ENCODE assay signal across 9 cellular contexts in the genomic region with DNA sequence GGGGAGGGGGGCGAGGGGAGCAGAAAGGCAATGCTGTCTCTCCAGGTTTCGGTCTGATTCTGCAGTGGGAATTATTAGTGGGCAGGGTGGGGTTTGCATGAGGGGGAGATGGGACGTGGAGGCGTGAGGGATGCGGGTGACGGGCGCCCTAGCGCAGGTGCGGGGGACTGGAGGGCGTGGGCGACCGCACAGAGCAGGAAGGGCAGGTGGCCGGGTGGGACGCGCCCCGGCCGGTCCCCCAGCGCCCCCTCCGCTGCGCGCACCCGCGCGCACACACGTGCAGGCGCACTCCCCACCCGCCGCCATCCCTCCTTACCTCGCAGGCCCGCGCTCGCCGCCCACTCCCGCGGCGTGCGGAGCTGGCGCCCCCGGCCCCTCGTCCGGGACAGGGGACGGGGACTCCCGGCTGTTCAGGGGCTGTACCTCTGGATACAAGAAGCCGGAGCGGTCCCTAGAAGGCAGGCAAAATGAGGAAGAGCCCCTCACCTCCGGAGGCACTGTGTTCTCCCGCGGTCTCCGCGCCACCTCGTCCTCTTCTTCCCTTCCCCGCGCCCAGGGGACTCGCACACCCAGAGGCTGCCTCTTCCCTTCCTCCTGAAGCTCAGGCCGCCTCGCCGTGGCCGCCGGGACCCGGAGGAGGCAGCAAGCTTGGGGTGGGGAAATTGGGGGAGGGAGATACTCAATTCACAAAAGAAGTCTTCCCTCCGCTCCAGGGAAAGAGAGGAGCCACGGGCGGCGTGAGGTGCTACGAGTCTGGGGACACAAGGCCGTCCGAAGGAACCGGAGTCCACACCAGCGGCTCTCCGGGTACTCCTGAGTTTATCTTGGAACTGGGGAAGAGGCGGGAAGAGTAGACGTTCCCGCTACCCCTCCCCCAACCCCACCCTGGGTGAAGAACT. TPM values are rescaled to one million over a fixed set of nuclear protein-coding genes. Genes with fewer than 3 reads are reported as not detected.
A peak's percentile ranks its signal among the peaks of the same experiment; 100 is the strongest.
DNase-seq lines count a peak whose midpoint lies in the region; ATAC-seq lines count a peak whose summit lies in the region.
"Had no signal": no experiment of that assay in that cellular context is flagged by ENCODE, and none has a peak within 500 bp of the region (broad histone marks: within the 10 kb centered on the region; RNA-seq: fewer than 3 reads in every experiment).

No MANE protein-coding gene starts in this region.

- peak; percentile 65 for ATAC-seq in stimulated activated memory B cell treated with anti-CD40 and anti-IgM and Interleukin-4, amounts not matched to agents 10 μg/mL and 1 μg/mL and 100 μg/mL, for 72 hours
- ATAC-seq in HG02970 (IDR thresholded peaks at IDR 0.05; ENCODE audit: low FRiP score, unreplicated experiment): no peak
- no peak for ATAC-seq in HG03039 (IDR thresholded peaks at IDR 0.05; ENCODE audit: unreplicated experiment)

- CTCF ChIA-PET in activated CD4-positive, alpha-beta memory T cell treated with anti-CD3 and anti-CD28 coated beads, Interleukin-2, amount 10 ng/mL, durations not matched to agents 7 days and 5 days (lab: Charles Lee): interaction anchor here (0.5 kb wide), 1 partner anchor 1963 kb away, joined by 3 read pairs; no protein-coding TSS in a partner anchor

- peak overlapping the region; percentile 74 for H3K4me3 Mint-ChIP-seq in stimulated activated memory B cell treated with anti-CD40 and anti-IgM and Interleukin-4, amounts not matched to agents 10 μg/mL and 1 μg/mL and 100 μg/mL, for 72 hours
- H3K4me3 Mint-ChIP-seq in activated CD4-positive, alpha-beta memory T cell treated with anti-CD3 and anti-CD28 coated beads, Interleukin-2, amount 10 ng/mL, durations not matched to agents 7 days and 5 days: no peak overlapping the region

- no peak overlapping the region; the same call in none of the 2 replicates for H3K9ac ChIP-seq in iPS-20b (ENCODE audit: low read depth, low read length)

- peaks cover 67% of the 10 kb centered on the region for H3K27me3 ChIP-seq in iPS-20b (ENCODE audit: insufficient read depth, low read length)

- peaks cover 20% of the 10 kb centered on the region for H3K4me1 Mint-ChIP-seq in stimulated activated memory B cell treated with anti-CD40 and anti-IgM and Interleukin-4, amounts not matched to agents 10 μg/mL and 1 μg/mL and 100 μg/mL, for 72 hours
- H3K4me1 Mint-ChIP-seq in activated CD4-positive, alpha-beta memory T cell treated with anti-CD3 and anti-CD28 coated beads, Interleukin-2, amount 10 ng/mL, durations not matched to agents 7 days and 5 days: peaks cover 13% of the 10 kb centered on the region

- no peak overlapping the region for H3K27ac ChIP-seq in iPS-20b (ENCODE audit: low read length)

- POLR2A ChIA-PET in activated CD4-positive, alpha-beta memory T cell treated with anti-CD3 and anti-CD28 coated beads, Interleukin-2, amount 10 ng/mL, durations not matched to agents 7 days and 5 days (lab: Charles Lee): no interaction called here

- peaks cover 14% of the 10 kb centered on the region; the same call in 1 of the 2 replicates for H3K4me1 ChIP-seq in iPS-20b (ENCODE audit: insufficient read depth, low read length)

- no peak overlapping the region for H3K27ac Mint-ChIP-seq in stimulated activated memory B cell treated with anti-CD40 and anti-IgM and Interleukin-4, amounts not matched to agents 10 μg/mL and 1 μg/mL and 100 μg/mL, for 72 hours
- no peak overlapping the region for H3K27ac Mint-ChIP-seq in activated CD4-positive, alpha-beta memory T cell treated with anti-CD3 and anti-CD28 coated beads, Interleukin-2, amount 10 ng/mL, durations not matched to agents 7 days and 5 days

- H3K9me3 Mint-ChIP-seq in stimulated activated memory B cell treated with anti-CD40 and anti-IgM and Interleukin-4, amounts not matched to agents 10 μg/mL and 1 μg/mL and 100 μg/mL, for 72 hours: peaks cover 5% of the 10 kb centered on the region
- H3K9me3 Mint-ChIP-seq in activated CD4-positive, alpha-beta memory T cell treated with anti-CD3 and anti-CD28 coated beads, Interleukin-2, amount 10 ng/mL, durations not matched to agents 7 days and 5 days: no peaks in the 10 kb centered on the region

- DNase-seq in NCI-H82 (lab: John Stamatoyannopoulos, UW): peak; percentile 23
- DNase-seq in NCI-H82 treated with DMSO at 0.1 percent for 48 hours (lab: John Stamatoyannopoulos, UW; ENCODE audit: unreplicated experiment): no peak
- peak; percentile 7 for DNase-seq in T1000 (lab: John Stamatoyannopoulos, UW)
- DNase-seq in activated CD4-positive, alpha-beta memory T cell treated with anti-CD3 and anti-CD28 coated beads, Interleukin-2, amount 10 ng/mL, durations not matched to agents 7 days and 5 days: no peak
- DNase-seq: DND-41 had no signal

- H3K36me3 Mint-ChIP-seq in stimulated activated memory B cell treated with anti-CD40 and anti-IgM and Interleukin-4, amounts not matched to agents 10 μg/mL and 1 μg/mL and 100 μg/mL, for 72 hours: no peaks in the 10 kb centered on the region
- no peaks in the 10 kb centered on the region for H3K36me3 Mint-ChIP-seq in activated CD4-positive, alpha-beta memory T cell treated with anti-CD3 and anti-CD28 coated beads, Interleukin-2, amount 10 ng/mL, durations not matched to agents 7 days and 5 days (ENCODE audit: low read depth)

- peak overlapping the region; percentile 73 for H3K4me3 ChIP-seq in iPS-20b (ENCODE audit: low read length)

- peaks cover 54% of the 10 kb centered on the region for H3K27me3 Mint-ChIP-seq in stimulated activated memory B cell treated with anti-CD40 and anti-IgM and Interleukin-4, amounts not matched to agents 10 μg/mL and 1 μg/mL and 100 μg/mL, for 72 hours
- H3K27me3 Mint-ChIP-seq in activated CD4-positive, alpha-beta memory T cell treated with anti-CD3 and anti-CD28 coated beads, Interleukin-2, amount 10 ng/mL, durations not matched to agents 7 days and 5 days: peaks cover 51% of the 10 kb centered on the region

- H3K36me3 ChIP-seq in iPS-20b (ENCODE audit: insufficient read depth, low read depth, low read length): no peaks in the 10 kb centered on the region

- H3K9me3 ChIP-seq in iPS-20b (ENCODE audit: insufficient read depth, low read depth, low read length): no peaks in the 10 kb centered on the region

RNA-seq across cellular contexts. Expression of a gene that starts 1.3 kb away (rescaled TPM):
- not detected for total RNA-seq in activated CD4-positive, alpha-beta memory T cell treated with anti-CD3 and anti-CD28 coated beads, Interleukin-2, amount 10 ng/mL, durations not matched to agents 7 days and 5 days

Comparison
In these comparisons a context has a peak if more than half of its experiments do, and no peak if none do; other contexts are left out.
1. DNase-seq: peak in NCI-H82 (single experiment) and T1000 (single experiment); none in NCI-H82 treated with DMSO at 0.1 percent for 48 hours (single experiment) and activated CD4-positive, alpha-beta memory T cell treated with anti-CD3 and anti-CD28 coated beads, Interleukin-2, amount 10 ng/mL, durations not matched to agents 7 days and 5 days (single experiment).